ENCODE assay signal across 1 cellular context in genomic region chr4:183876268-183876934, GRCh38.
TF ChIP-seq lines count a peak whose summit lies in the region.

No MANE protein-coding gene starts in this region.

TF ChIP-seq in Ishikawa, 13 proteins besides CTCF, POLR2A, EP300 and RAD21 (continued from another document):
- no peak; the same call in 1 of the 2 replicates for TF ChIP-seq EGR1 (IDR thresholded peaks at IDR 0.05)
